Comparison of ENCODE assay signal across 25 cellular contexts in the genomic region with DNA sequence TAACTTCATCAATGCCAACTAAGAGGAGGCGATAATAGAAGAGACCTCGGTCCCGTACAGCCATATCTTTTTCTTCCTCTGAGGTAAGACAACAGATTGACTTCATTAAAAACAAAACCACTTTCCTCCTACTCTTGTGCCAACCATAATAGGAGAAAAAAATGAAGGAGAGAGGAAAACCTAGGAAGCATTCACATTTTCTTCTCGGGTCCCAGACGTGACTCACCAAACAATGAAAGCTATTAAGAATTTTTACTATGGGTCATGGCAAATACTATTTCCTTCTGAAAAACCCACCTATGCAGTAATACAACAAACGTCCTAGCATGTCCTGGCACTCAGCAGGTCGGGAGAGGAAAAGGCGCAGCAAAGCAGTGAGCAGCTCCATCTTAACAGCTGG. TPM values are rescaled to one million over a fixed set of nuclear protein-coding genes. Genes with fewer than 3 reads are reported as not detected.
A peak's percentile ranks its signal among the peaks of the same experiment; 100 is the strongest.
DNase-seq lines count a peak whose midpoint lies in the region; ATAC-seq, FAIRE-seq and TF ChIP-seq lines count a peak whose summit lies in the region.
"Had no signal": no experiment of that assay in that cellular context is flagged by ENCODE, and none has a peak within 500 bp of the region (broad histone marks: within the 10 kb centered on the region; RNA-seq: fewer than 3 reads in every experiment).

No MANE protein-coding gene starts in this region.

- TF ChIP-seq RAD21 in SK-N-SH (IDR thresholded peaks at IDR 0.05; ENCODE audit: low read length), result no peak

- intact Hi-C loops in gastrocnemius medialis (cut with DNase I; ENCODE audit: low total_unique reads), result no loop called here

- ATAC-seq in SK-N-SH treated with all-trans-retinoic acid at 6 μM for 48 hours (no peak), gastrocnemius medialis (no peak)

- peaks cover 41 to 47% of the 10 kb centered on the region in 2 experiments for H3K36me3 ChIP-seq in SK-N-SH (replicated peaks in 1 of 2; ENCODE audit: control insufficient read depth in 1 of 2, insufficient read depth in 2 of 2, low read length in 1 of 2)
- H3K36me3 ChIP-seq in CD8-positive, alpha-beta memory T cell (ENCODE audit: insufficient read depth, low read length), result peaks cover 53% of the 10 kb centered on the region
- H3K36me3 ChIP-seq in gastrocnemius medialis, result peaks cover 0 to 72% of the 10 kb centered on the region in 2 donors

- H3K4me3 Mint-ChIP-seq in CD8-positive, alpha-beta memory T cell, result no peak overlapping the region
- no peak overlapping the region for H3K4me3 Mint-ChIP-seq in neural crest cell

- no peaks in the 10 kb centered on the region for H4K20me1 ChIP-seq in SK-N-SH (ENCODE audit: insufficient read depth)

- CTCF ChIA-PET in SK-N-SH (lab: Yijun Ruan, JAX), result interaction anchor here (0.5 kb wide), 1 partner anchor 60 kb away, joined by 3 read pairs; no protein-coding TSS in a partner anchor
- CTCF ChIA-PET in CD8-positive, alpha-beta memory T cell (lab: Charles Lee), result interaction anchor here (1.0 to 1.8 kb wide), 3 partner anchors 17 to 35 kb away, joined by 3 to 5 read pairs (median 4); no protein-coding TSS in a partner anchor

- H3K27me3 ChIP-seq in SK-N-SH (ENCODE audit: insufficient read depth) (no peaks in the 10 kb centered on the region), gastrocnemius medialis (no peaks in the 10 kb centered on the region)
- no peaks in the 10 kb centered on the region for H3K27me3 ChIP-seq in CD8-positive, alpha-beta memory T cell (ENCODE audit: insufficient read depth, low read length, poor library complexity, severe bottlenecking)

- POLR2A ChIA-PET in SK-N-SH (lab: Yijun Ruan, JAX), result no interaction called here
- POLR2A ChIA-PET in CD8-positive, alpha-beta memory T cell (lab: Charles Lee), result interaction anchor here (1.1 kb wide), 1 partner anchor 8 kb away, joined by 3 read pairs; the partner anchor contains the start of gene AP4B1

- H3K4me3 ChIP-seq in SK-N-SH (ENCODE audit: low read depth in 2 of 2, low read length in 1 of 2) (no peak overlapping the region), gastrocnemius medialis (no peak overlapping the region)
- H3K4me3 ChIP-seq in CD8-positive, alpha-beta memory T cell (ENCODE audit: low read length), result no peak overlapping the region

- 68% methylated on average over 8 of the region's 8 CpGs for WGBS in SK-N-SH (ENCODE audit: low lambda C conversion rate)

- H3K27ac ChIP-seq in SK-N-SH (ENCODE audit: low read depth in 2 of 2, low read length in 1 of 2), result peak overlapping the region in 1 of 2 experiments; percentile 68; a peak in 2 of 4 replicates
- no peak overlapping the region for H3K27ac ChIP-seq in CD8-positive, alpha-beta memory T cell (ENCODE audit: low read depth, low read length)
- H3K27ac ChIP-seq in gastrocnemius medialis, result no peak overlapping the region
- H3K27ac ChIP-seq: 22Rv1 had no signal

- in situ Hi-C loops in gastrocnemius medialis (cut with MboI; ENCODE audit: low sequenced_read_pairs in 4 of 4), result no loop called here

- FAIRE-seq in H54 (lab: Jason Lieb, UNC), result no peak
- FAIRE-seq: GM18507 had no signal

- H3K4me1 Mint-ChIP-seq in CD8-positive, alpha-beta memory T cell, result peaks cover 28 to 42% (median 35%) of the 10 kb centered on the region in 3 donors
- no peaks in the 10 kb centered on the region for H3K4me1 Mint-ChIP-seq in neural crest cell

- TF ChIP-seq CTCF in SK-N-SH (IDR thresholded peaks at IDR 0.05) (no peak), neural crest cell (conservative IDR thresholded peaks at IDR 0.05) (no peak), gastrocnemius medialis (IDR thresholded peaks at IDR 0.05 in 4 of 5, conservative IDR thresholded peaks at IDR 0.05 in 1 of 5) (no peak)

- H2AFZ ChIP-seq in SK-N-SH (ENCODE audit: low read depth), result 0 out of 2 replicates have a peak overlapping the region, but pooled peaks have one; percentile 36

- H3K36me3 Mint-ChIP-seq in CD8-positive, alpha-beta memory T cell, result peaks cover 9 to 72% (median 28%) of the 10 kb centered on the region in 3 donors
- H3K36me3 Mint-ChIP-seq in neural crest cell (ENCODE audit: low read depth), result peaks cover 8% of the 10 kb centered on the region

- H3K27me3 Mint-ChIP-seq in CD8-positive, alpha-beta memory T cell, result no peaks in the 10 kb centered on the region
- no peaks in the 10 kb centered on the region for H3K27me3 Mint-ChIP-seq in neural crest cell (ENCODE audit: low read depth)

- no peaks in the 10 kb centered on the region; the same call in 1 of the 2 replicates for H3K79me2 ChIP-seq in SK-N-SH (ENCODE audit: insufficient read depth)

- H3K4me1 ChIP-seq in SK-N-SH (ENCODE audit: control insufficient read depth in 1 of 2, insufficient read depth in 2 of 2, low read depth in 1 of 2, low read length in 1 of 2) (peaks cover 0 to 6% of the 10 kb centered on the region in 2 experiments; a peak in 1 of 4 replicates), gastrocnemius medialis (no peaks in the 10 kb centered on the region)
- peaks cover 8% of the 10 kb centered on the region for H3K4me1 ChIP-seq in CD8-positive, alpha-beta memory T cell (ENCODE audit: insufficient read depth, low read length)
- H3K4me1 ChIP-seq: Caco-2 had no signal

- H3K27ac Mint-ChIP-seq in CD8-positive, alpha-beta memory T cell, result peak overlapping the region in 5 of 8 donors; percentile 7 to 77 (median 37)
- peak overlapping the region; percentile 70 for H3K27ac Mint-ChIP-seq in neural crest cell (ENCODE audit: unreplicated experiment)

- DNase-seq in SK-N-SH (no peak), dermis blood vessel endothelial cell (peak; percentile 13), neural crest cell (ENCODE audit: low read depth, low spot score) (no peak), DMS79 (lab: John Stamatoyannopoulos, UW) (no peak), H54 (ENCODE audit: insufficient read length, low spot score) (no peak), gastrocnemius medialis (no peak)
- DNase-seq in CD8-positive, alpha-beta memory T cell, result no peak
- DNase-seq: ACHN, Caco-2, GF-D8, H7, NCI-H1092, NCI-H1417 treated with DMSO at 0.1 percent for 48 hours, NCI-H1694 treated with DMSO at 0.1 percent for 48 hours, NCI-H2081, NCI-H2227 treated with DMSO at 0.1 percent for 48 hours, NCI-H69, Right ventricle myocardium superior, RPMI8226 had no signal

- H3K4me2 ChIP-seq in SK-N-SH, result no peak overlapping the region

- peaks cover 16% of the 10 kb centered on the region for H3F3A ChIP-seq in SK-N-SH (replicated peaks; ENCODE audit: insufficient read depth)

- H3K9me2 ChIP-seq in SK-N-SH, result no peaks in the 10 kb centered on the region

- TF ChIP-seq POLR2A in H54 (IDR thresholded peaks at IDR 0.05; ENCODE audit: low read depth, low read length) (no peak), gastrocnemius medialis (IDR thresholded peaks at IDR 0.05) (no peak)

- no peak overlapping the region for H3K9ac ChIP-seq in SK-N-SH

- no peaks in the 10 kb centered on the region for H3K9me3 Mint-ChIP-seq in CD8-positive, alpha-beta memory T cell
- no peaks in the 10 kb centered on the region for H3K9me3 Mint-ChIP-seq in neural crest cell

- no peak for TF ChIP-seq EP300 in SK-N-SH (IDR thresholded peaks at IDR 0.05; ENCODE audit: borderline replicate concordance in 1 of 2, low read depth in 1 of 2, low read length in 1 of 2)

- H3K9me3 ChIP-seq in SK-N-SH, result no peaks in the 10 kb centered on the region
- no peaks in the 10 kb centered on the region for H3K9me3 ChIP-seq in CD8-positive, alpha-beta memory T cell (ENCODE audit: low read length)
- H3K9me3 ChIP-seq in gastrocnemius medialis, result no peaks in the 10 kb centered on the region
- H3K9me3 ChIP-seq: Caco-2 had no signal

TF ChIP-seq in SK-N-SH, 30 proteins besides CTCF, POLR2A, EP300 and RAD21 (continues in another document):
- peak; percentile 1; the same call in 1 of the 2 replicates for TF ChIP-seq FOSL2 (IDR thresholded peaks at IDR 0.05; ENCODE audit: borderline replicate concordance, low read depth)

TF ChIP-seq in SK-N-SH treated with all-trans-retinoic acid at 6 μM for 48 hours, 23 proteins besides CTCF, POLR2A, EP300 and RAD21 (continues in another document):
- no peak for TF ChIP-seq ARNTL (CRISPR knock-in tag; IDR thresholded peaks at IDR 0.05; ENCODE audit: borderline replicate concordance, low read depth)

RNA-seq across cellular contexts. Expression of gene BCL2L15, which starts 8.6 kb away (rescaled TPM):
- polyA plus RNA-seq in SK-N-SH (2012; rRNA removed), result 0.02 and 0.05 TPM in 2 replicates
- polyA plus RNA-seq in SK-N-SH (2012; cell fraction: cytosol; rRNA removed), result under 0.01 and 0.01 TPM in 2 replicates
- polyA plus RNA-seq in SK-N-SH (2012; cell fraction: nucleus; rRNA removed), result 0.42 and 0.66 TPM in 2 replicates
- total RNA-seq in CD8-positive, alpha-beta memory T cell, result 1 to 10 TPM; 1.2 to 1.9 TPM
- polyA plus RNA-seq in CD8-positive, alpha-beta memory T cell, result not detected
- 0.17 and 0.37 TPM in 2 replicates for total RNA-seq in dermis blood vessel endothelial cell
- 0.71 and 0.84 TPM in 2 replicates for total RNA-seq in neural crest cell
- total RNA-seq in gastrocnemius medialis, result under 1 TPM in 1 of 4 donors, not detected in 3; 0.32 TPM
- total RNA-seq: H7, Right ventricle myocardium superior, SK-MEL-5 had no signal

RNA-seq across cellular contexts. Expression of gene AP4B1, which starts 8.6 kb away (rescaled TPM):
- 11.5 and 16.8 TPM in 2 replicates for polyA plus RNA-seq in SK-N-SH (2012; rRNA removed)
- 7.7 and 8.1 TPM in 2 replicates for polyA plus RNA-seq in SK-N-SH (2012; cell fraction: cytosol; rRNA removed)
- polyA plus RNA-seq in SK-N-SH (2012; cell fraction: nucleus; rRNA removed), result 41.9 and 60.0 TPM in 2 replicates
- 10 to 100 TPM; 33.7 to 36.2 TPM for total RNA-seq in CD8-positive, alpha-beta memory T cell
- polyA plus RNA-seq in CD8-positive, alpha-beta memory T cell, result 12.1 TPM
- total RNA-seq in dermis blood vessel endothelial cell, result 26.7 and 38.3 TPM in 2 replicates
- total RNA-seq in neural crest cell, result 23.6 and 25.3 TPM in 2 replicates
- total RNA-seq in gastrocnemius medialis, result 10 to 100 TPM in 1 of 4 donors, 1 to 10 TPM in 3; 6.5 to 11.2 (median 8.4) TPM

RNA-seq across cellular contexts. Expression of gene DCLRE1B, which starts 9.2 kb away (rescaled TPM):
- polyA plus RNA-seq in SK-N-SH (2012; rRNA removed), result 3.0 and 3.3 TPM in 2 replicates
- 2.6 and 3.3 TPM in 2 replicates for polyA plus RNA-seq in SK-N-SH (2012; cell fraction: cytosol; rRNA removed)
- polyA plus RNA-seq in SK-N-SH (2012; cell fraction: nucleus; rRNA removed), result 1.3 and 1.5 TPM in 2 replicates
- 10 to 100 TPM; 31.2 to 32.1 TPM for total RNA-seq in CD8-positive, alpha-beta memory T cell
- polyA plus RNA-seq in CD8-positive, alpha-beta memory T cell, result 5.1 TPM
- total RNA-seq in dermis blood vessel endothelial cell (2.4 and 3.3 TPM in 2 replicates), neural crest cell (21.4 and 21.5 TPM in 2 replicates), gastrocnemius medialis (1 to 10 TPM; 1.4 to 3.3 (median 1.7) TPM)

RNA-seq across cellular contexts. Expression of gene PTPN22, which starts 24.4 kb away (rescaled TPM):
- 0.12 and 0.16 TPM in 2 replicates for polyA plus RNA-seq in SK-N-SH (2012; rRNA removed)
- polyA plus RNA-seq in SK-N-SH (2012; cell fraction: cytosol; rRNA removed), result 0.18 and 0.30 TPM in 2 replicates
- polyA plus RNA-seq in SK-N-SH (2012; cell fraction: nucleus; rRNA removed), result 0.13 and 0.36 TPM in 2 replicates
- 10 to 100 TPM; 57.7 to 66.5 TPM for total RNA-seq in CD8-positive, alpha-beta memory T cell
- 83.2 TPM for polyA plus RNA-seq in CD8-positive, alpha-beta memory T cell
- total RNA-seq in dermis blood vessel endothelial cell (not detected in 2 replicates), neural crest cell (not detected in 2 replicates), gastrocnemius medialis (1 to 10 TPM in 1 of 4 donors, under 1 TPM in 3; 0.10 to 1.7 (median 0.63) TPM)
- total RNA-seq: Caco-2, H7, HT-29, NCI-H460 had no signal

RNA-seq across cellular contexts. Expression of gene HIPK1, which starts 33.2 kb away (rescaled TPM):
- polyA plus RNA-seq in SK-N-SH (2012; rRNA removed), result 7.1 and 10.1 TPM in 2 replicates
- polyA plus RNA-seq in SK-N-SH (2012; cell fraction: cytosol; rRNA removed), result 7.2 and 8.1 TPM in 2 replicates
- 10.4 and 18.9 TPM in 2 replicates for polyA plus RNA-seq in SK-N-SH (2012; cell fraction: nucleus; rRNA removed)
- total RNA-seq in CD8-positive, alpha-beta memory T cell, result 10 to 100 TPM; 80.9 to 81.2 TPM
- polyA plus RNA-seq in CD8-positive, alpha-beta memory T cell, result 19.4 TPM
- total RNA-seq in dermis blood vessel endothelial cell, result 36.8 and 50.4 TPM in 2 replicates
- 53.4 and 57.7 TPM in 2 replicates for total RNA-seq in neural crest cell
- total RNA-seq in gastrocnemius medialis, result 10 to 100 TPM; 54.4 to 67.6 (median 60.0) TPM
